1 cellular context compared by ENCODE assay signal in the genomic region with DNA sequence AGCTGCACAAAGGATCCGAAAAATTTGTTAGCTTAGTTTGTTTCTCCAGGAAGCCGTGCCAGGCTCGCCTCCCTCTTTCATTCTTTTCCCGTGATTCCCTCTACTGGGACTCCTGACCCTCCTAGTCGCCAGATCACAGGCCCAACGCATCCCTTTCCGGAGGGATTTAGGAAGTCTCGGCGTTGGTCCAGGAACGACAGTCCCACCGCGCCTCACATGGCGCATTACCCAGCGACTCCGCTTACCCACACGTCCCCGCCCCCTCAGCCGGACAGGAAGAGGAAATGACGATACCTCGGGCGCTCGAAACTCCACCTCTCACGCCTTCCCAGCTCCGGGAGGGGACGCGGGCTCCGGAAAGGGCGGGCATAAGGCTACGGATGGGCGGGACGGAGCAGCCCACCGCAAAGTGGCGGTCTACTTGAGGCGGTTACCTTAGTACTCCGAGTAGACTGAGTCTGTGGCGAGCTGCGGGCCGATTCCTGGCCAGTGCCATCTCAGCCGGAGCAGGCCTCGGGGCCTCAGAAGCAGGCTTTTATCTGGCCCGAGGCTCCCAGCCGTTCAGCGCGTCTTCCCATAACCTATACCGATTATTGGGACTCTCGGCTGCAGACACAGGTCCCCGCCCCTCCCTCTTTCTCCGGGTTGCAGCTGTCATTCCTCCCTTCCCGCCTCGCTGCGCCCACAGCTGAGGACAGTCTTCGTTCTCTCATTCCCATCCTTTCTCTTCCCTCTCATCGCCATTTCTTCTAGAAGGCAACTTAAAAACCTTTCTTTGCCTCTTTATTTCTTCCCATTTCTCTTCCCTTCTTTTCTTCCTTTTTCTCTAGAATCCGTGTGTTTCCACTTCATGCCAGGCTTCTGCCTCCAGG.
TF ChIP-seq lines count a peak whose summit lies in the region.

A gene with protein sequence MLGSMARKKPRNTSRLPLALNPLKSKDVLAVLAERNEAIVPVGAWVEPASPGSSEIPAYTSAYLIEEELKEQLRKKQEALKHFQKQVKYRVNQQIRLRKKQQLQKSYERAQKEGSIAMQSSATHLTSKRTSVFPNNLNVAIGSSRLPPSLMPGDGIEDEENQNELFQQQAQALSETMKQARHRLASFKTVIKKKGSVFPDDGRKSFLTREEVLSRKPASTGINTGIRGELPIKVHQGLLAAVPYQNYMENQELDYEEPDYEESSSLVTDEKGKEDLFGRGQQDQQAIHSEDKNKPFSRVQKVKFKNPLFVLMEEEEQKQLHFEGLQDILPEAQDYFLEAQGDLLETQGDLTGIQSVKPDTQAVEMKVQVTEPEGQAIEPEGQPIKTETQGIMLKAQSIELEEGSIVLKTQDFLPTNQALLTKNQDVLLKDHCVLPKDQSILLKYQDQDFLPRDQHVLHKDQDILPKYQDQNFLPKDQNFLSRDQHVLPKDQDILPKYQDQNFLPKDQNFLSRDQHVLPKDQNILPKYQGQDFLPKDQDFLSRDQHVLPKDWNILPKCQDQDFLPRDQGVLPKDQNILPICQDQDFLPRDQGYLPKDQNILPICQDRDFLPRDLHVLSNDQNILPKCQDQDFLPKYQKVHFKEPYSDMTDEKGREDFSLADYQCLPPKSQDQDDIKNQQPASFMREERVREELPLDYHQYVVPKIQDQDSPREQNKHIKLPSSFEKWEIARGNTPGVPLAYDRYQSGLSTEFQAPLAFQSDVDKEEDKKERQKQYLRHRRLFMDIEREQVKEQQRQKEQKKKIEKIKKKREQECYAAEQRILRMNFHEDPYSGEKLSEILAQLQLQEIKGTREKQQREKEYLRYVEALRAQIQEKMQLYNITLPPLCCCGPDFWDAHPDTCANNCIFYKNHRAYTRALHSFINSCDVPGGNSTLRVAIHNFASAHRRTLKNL (plus strand): TSS at position 450 of the 872 bp plus-strand sequence. CDS start 531 bp downstream, outside the sequence.

TF ChIP-seq in GM23338, 12 proteins besides CTCF, POLR2A, EP300 and RAD21:
- peak; percentile 95 for TF ChIP-seq POLR2AphosphoS5 (IDR thresholded peaks at IDR 0.05; ENCODE audit: low read depth)
- no peak for TF ChIP-seq NANOG (IDR thresholded peaks at IDR 0.05; ENCODE audit: borderline replicate concordance)
- TF ChIP-seq ZNF114 (CRISPR knock-in tag; IDR thresholded peaks at IDR 0.05): no peak
- TF ChIP-seq, protein P1, sequence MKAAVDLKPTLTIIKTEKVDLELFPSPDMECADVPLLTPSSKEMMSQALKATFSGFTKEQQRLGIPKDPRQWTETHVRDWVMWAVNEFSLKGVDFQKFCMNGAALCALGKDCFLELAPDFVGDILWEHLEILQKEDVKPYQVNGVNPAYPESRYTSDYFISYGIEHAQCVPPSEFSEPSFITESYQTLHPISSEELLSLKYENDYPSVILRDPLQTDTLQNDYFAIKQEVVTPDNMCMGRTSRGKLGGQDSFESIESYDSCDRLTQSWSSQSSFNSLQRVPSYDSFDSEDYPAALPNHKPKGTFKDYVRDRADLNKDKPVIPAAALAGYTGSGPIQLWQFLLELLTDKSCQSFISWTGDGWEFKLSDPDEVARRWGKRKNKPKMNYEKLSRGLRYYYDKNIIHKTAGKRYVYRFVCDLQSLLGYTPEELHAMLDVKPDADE (IDR thresholded peaks at IDR 0.05): peak; percentile 67; the same call in 1 of the 2 replicates
- TF ChIP-seq ZNF331 (CRISPR knock-in tag; IDR thresholded peaks at IDR 0.05; ENCODE audit: low read depth): no peak
- TF ChIP-seq, protein P2, sequence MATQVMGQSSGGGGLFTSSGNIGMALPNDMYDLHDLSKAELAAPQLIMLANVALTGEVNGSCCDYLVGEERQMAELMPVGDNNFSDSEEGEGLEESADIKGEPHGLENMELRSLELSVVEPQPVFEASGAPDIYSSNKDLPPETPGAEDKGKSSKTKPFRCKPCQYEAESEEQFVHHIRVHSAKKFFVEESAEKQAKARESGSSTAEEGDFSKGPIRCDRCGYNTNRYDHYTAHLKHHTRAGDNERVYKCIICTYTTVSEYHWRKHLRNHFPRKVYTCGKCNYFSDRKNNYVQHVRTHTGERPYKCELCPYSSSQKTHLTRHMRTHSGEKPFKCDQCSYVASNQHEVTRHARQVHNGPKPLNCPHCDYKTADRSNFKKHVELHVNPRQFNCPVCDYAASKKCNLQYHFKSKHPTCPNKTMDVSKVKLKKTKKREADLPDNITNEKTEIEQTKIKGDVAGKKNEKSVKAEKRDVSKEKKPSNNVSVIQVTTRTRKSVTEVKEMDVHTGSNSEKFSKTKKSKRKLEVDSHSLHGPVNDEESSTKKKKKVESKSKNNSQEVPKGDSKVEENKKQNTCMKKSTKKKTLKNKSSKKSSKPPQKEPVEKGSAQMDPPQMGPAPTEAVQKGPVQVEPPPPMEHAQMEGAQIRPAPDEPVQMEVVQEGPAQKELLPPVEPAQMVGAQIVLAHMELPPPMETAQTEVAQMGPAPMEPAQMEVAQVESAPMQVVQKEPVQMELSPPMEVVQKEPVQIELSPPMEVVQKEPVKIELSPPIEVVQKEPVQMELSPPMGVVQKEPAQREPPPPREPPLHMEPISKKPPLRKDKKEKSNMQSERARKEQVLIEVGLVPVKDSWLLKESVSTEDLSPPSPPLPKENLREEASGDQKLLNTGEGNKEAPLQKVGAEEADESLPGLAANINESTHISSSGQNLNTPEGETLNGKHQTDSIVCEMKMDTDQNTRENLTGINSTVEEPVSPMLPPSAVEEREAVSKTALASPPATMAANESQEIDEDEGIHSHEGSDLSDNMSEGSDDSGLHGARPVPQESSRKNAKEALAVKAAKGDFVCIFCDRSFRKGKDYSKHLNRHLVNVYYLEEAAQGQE (IDR thresholded peaks at IDR 0.05; ENCODE audit: unreplicated experiment): no peak
- no peak for TF ChIP-seq EZH2 (IDR thresholded peaks at IDR 0.05; ENCODE audit: low read depth, unreplicated experiment)
- TF ChIP-seq, protein P3, sequence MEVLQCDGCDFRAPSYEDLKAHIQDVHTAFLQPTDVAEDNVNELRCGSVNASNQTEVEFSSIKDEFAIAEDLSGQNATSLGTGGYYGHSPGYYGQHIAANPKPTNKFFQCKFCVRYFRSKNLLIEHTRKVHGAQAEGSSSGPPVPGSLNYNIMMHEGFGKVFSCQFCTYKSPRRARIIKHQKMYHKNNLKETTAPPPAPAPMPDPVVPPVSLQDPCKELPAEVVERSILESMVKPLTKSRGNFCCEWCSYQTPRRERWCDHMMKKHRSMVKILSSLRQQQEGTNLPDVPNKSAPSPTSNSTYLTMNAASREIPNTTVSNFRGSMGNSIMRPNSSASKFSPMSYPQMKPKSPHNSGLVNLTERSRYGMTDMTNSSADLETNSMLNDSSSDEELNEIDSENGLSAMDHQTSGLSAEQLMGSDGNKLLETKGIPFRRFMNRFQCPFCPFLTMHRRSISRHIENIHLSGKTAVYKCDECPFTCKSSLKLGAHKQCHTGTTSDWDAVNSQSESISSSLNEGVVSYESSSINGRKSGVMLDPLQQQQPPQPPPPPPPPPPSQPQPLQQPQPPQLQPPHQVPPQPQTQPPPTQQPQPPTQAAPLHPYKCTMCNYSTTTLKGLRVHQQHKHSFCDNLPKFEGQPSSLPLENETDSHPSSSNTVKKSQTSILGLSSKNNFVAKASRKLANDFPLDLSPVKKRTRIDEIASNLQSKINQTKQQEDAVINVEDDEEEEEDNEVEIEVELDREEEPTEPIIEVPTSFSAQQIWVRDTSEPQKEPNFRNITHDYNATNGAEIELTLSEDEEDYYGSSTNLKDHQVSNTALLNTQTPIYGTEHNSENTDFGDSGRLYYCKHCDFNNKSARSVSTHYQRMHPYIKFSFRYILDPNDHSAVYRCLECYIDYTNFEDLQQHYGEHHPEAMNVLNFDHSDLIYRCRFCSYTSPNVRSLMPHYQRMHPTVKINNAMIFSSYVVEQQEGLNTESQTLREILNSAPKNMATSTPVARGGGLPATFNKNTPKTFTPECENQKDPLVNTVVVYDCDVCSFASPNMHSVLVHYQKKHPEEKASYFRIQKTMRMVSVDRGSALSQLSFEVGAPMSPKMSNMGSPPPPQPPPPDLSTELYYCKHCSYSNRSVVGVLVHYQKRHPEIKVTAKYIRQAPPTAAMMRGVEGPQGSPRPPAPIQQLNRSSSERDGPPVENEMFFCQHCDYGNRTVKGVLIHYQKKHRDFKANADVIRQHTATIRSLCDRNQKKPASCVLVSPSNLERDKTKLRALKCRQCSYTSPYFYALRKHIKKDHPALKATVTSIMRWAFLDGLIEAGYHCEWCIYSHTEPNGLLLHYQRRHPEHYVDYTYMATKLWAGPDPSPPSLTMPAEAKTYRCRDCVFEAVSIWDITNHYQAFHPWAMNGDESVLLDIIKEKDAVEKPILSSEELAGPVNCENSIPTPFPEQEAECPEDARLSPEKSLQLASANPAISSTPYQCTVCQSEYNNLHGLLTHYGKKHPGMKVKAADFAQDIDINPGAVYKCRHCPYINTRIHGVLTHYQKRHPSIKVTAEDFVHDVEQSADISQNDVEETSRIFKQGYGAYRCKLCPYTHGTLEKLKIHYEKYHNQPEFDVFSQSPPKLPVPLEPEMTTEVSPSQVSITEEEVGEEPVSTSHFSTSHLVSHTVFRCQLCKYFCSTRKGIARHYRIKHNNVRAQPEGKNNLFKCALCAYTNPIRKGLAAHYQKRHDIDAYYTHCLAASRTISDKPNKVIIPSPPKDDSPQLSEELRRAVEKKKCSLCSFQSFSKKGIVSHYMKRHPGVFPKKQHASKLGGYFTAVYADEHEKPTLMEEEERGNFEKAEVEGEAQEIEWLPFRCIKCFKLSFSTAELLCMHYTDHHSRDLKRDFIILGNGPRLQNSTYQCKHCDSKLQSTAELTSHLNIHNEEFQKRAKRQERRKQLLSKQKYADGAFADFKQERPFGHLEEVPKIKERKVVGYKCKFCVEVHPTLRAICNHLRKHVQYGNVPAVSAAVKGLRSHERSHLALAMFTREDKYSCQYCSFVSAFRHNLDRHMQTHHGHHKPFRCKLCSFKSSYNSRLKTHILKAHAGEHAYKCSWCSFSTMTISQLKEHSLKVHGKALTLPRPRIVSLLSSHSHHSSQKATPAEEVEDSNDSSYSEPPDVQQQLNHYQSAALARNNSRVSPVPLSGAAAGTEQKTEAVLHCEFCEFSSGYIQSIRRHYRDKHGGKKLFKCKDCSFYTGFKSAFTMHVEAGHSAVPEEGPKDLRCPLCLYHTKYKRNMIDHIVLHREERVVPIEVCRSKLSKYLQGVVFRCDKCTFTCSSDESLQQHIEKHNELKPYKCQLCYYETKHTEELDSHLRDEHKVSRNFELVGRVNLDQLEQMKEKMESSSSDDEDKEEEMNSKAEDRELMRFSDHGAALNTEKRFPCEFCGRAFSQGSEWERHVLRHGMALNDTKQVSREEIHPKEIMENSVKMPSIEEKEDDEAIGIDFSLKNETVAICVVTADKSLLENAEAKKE (CRISPR knock-in tag; IDR thresholded peaks at IDR 0.05): no peak
- peak; percentile 90 for TF ChIP-seq CREB1 (CRISPR knock-in tag; IDR thresholded peaks at IDR 0.05; ENCODE audit: low read depth)
- TF ChIP-seq STAT1 (IDR thresholded peaks at IDR 0.05; ENCODE audit: unreplicated experiment): no peak
- TF ChIP-seq EZH2phosphoT487 (IDR thresholded peaks at IDR 0.05; ENCODE audit: unreplicated experiment): no peak
- no peak for TF ChIP-seq JUNB (IDR thresholded peaks at IDR 0.05; ENCODE audit: unreplicated experiment)
